12 cellular contexts compared by ENCODE assay signal in genomic region chr20:45826381-45827019, GRCh38. TPM values are rescaled to one million over a fixed set of nuclear protein-coding genes. Genes with fewer than 3 reads are reported as not detected.
DNase-seq lines count a peak whose midpoint lies in the region; ATAC-seq and TF ChIP-seq lines count a peak whose summit lies in the region.
"Had no signal": no experiment of that assay in that cellular context is flagged by ENCODE, and none has a peak within 500 bp of the region (broad histone marks: within the 10 kb centered on the region; RNA-seq: fewer than 3 reads in every experiment).

No MANE protein-coding gene starts in this region.

- no peak for TF ChIP-seq EP300 in transverse colon (IDR thresholded peaks at IDR 0.05; ENCODE audit: low read depth)

- no peak overlapping the region for H3K4ac ChIP-seq in mesenchymal stem cell (ENCODE audit: low read depth in 1 of 2, low read length in 2 of 2)

- H4K8ac ChIP-seq in mesenchymal stem cell (ENCODE audit: low read length): no peak overlapping the region

- in situ Hi-C loops in transverse colon (cut with MboI; ENCODE audit: low pct_ligation_motif_present in 1 of 4, low pct_unique_long_range_greater_than_20kb in 1 of 4, low sequenced_read_pairs in 3 of 4): loop anchor here in 1 of 4 donors (10.0 kb wide), 1 partner anchor 118 kb away; no protein-coding TSS in a partner anchor

- H3K4me2 ChIP-seq in mesenchymal stem cell (ENCODE audit: low read length, poor library complexity, severe bottlenecking): no peak overlapping the region

- H3K27me3 ChIP-seq in mesenchymal stem cell (ENCODE audit: control insufficient read depth in 1 of 2, insufficient read depth in 1 of 2, low read length in 2 of 2) (peaks cover 15 to 16% of the 10 kb centered on the region in 2 experiments), transverse colon (peaks cover 13% of the 10 kb centered on the region)

- H3K36me3 ChIP-seq in mesenchymal stem cell (ENCODE audit: control insufficient read depth in 1 of 2, insufficient read depth in 2 of 2, low read depth in 1 of 2, low read length in 2 of 2): no peaks in the 10 kb centered on the region
- H3K36me3 ChIP-seq in transverse colon: no peaks in the 10 kb centered on the region

- intact Hi-C loops in transverse colon (cut with DNase I; ENCODE audit: low total_unique reads): no loop called here

- H2BK120ac ChIP-seq in mesenchymal stem cell (ENCODE audit: low read depth, low read length): no peak overlapping the region

- H3K4me1 ChIP-seq in mesenchymal stem cell (ENCODE audit: control insufficient read depth, insufficient read depth, low read depth, low read length): peaks cover 25% of the 10 kb centered on the region
- H3K4me1 ChIP-seq in transverse colon: peaks cover 4 to 37% (median 27%) of the 10 kb centered on the region in 4 donors

- no peak overlapping the region for H4K91ac ChIP-seq in mesenchymal stem cell (ENCODE audit: low read length)

- WGBS in mesenchymal stem cell: 62% methylated on average over 6 of the region's 6 CpGs
- WGBS in transverse colon (ENCODE audit: low coverage in 1 of 2), 2 donors: 67% methylated on average over 6 of the region's 6 CpGs; no CpG with 5 or more reads in 1 of the 2 donors

- no peaks in the 10 kb centered on the region for H3K79me1 ChIP-seq in mesenchymal stem cell (replicated peaks; ENCODE audit: low read length, poor library complexity, severe bottlenecking)

- no peak for TF ChIP-seq POLR2A in transverse colon (IDR thresholded peaks at IDR 0.05)

- DNase-seq in NCI-H1417 (lab: John Stamatoyannopoulos, UW): peak in 2 of 3 experiments; percentile 25 to 49
- no peak for DNase-seq in NCI-H1417 treated with DMSO at 0.1 percent for 48 hours (lab: John Stamatoyannopoulos, UW)
- DNase-seq in cerebellum (ENCODE audit: low spot score): peak; percentile 36
- peak; percentile 64 for DNase-seq in mesenchymal stem cell
- no peak for DNase-seq in transverse colon
- DNase-seq in HuH-7 (ENCODE audit: low spot score): no peak
- DNase-seq in NCI-H128 (lab: John Stamatoyannopoulos, UW; ENCODE audit: unreplicated experiment): no peak
- DNase-seq: 8988T; activated CD4-positive, CD25-positive, alpha-beta regulatory T cell treated with anti-CD3 and anti-CD28 coated beads, Interleukin-2, amount 50 U/mL, for 72 hours; activated naive CD8-positive, alpha-beta T cell treated with anti-CD3 and anti-CD28 coated beads for 36 hours; foreskin melanocyte had no signal

- H3K9ac ChIP-seq in mesenchymal stem cell (ENCODE audit: low read length): peak overlapping the region; percentile 64

- no peak for ATAC-seq in GM18867 (IDR thresholded peaks at IDR 0.05; ENCODE audit: unreplicated experiment)

- H3K27ac ChIP-seq in mesenchymal stem cell (ENCODE audit: low read length, poor library complexity, severe bottlenecking) (no peak overlapping the region), transverse colon (peak overlapping the region; percentile 20 to 49 (median 28))

- peak overlapping the region in 1 of 2 experiments; percentile 26 for H3K18ac ChIP-seq in mesenchymal stem cell (ENCODE audit: low read depth in 1 of 2, low read length in 2 of 2)

- H2BK5ac ChIP-seq in mesenchymal stem cell (ENCODE audit: low read depth, low read length, poor library complexity, severe bottlenecking): no peak overlapping the region

- H3K23ac ChIP-seq in mesenchymal stem cell (ENCODE audit: low read length in 2 of 2): no peak overlapping the region

- no peak for TF ChIP-seq CTCF in transverse colon (IDR thresholded peaks at IDR 0.05)

- no peak overlapping the region for H2BK15ac ChIP-seq in mesenchymal stem cell (ENCODE audit: low read depth, poor library complexity, severe bottlenecking)

- H3K14ac ChIP-seq in mesenchymal stem cell (ENCODE audit: low read length in 2 of 2): no peak overlapping the region

- H3K9me3 ChIP-seq in mesenchymal stem cell (ENCODE audit: control insufficient read depth, low read length) (no peaks in the 10 kb centered on the region), transverse colon (no peaks in the 10 kb centered on the region)

- H3K4me3 ChIP-seq in mesenchymal stem cell (ENCODE audit: insufficient read depth in 1 of 2, low read depth in 1 of 2, low read length in 2 of 2): no peak overlapping the region
- H3K4me3 ChIP-seq in transverse colon: no peak overlapping the region

- no peak overlapping the region for H2AFZ ChIP-seq in mesenchymal stem cell (ENCODE audit: low read depth, low read length)

- H2BK12ac ChIP-seq in mesenchymal stem cell (ENCODE audit: low read length in 2 of 2): peak overlapping the region in 1 of 2 experiments; percentile 60

- H2AK5ac ChIP-seq in mesenchymal stem cell (ENCODE audit: low read length, severe bottlenecking): no peak overlapping the region

RNA-seq across cellular contexts. Expression of gene TNNC2, which starts 0.6 kb away (rescaled TPM):
- 0.45 TPM for total RNA-seq in cerebellum
- polyA plus RNA-seq in mesenchymal stem cell (2013, experiment 1 of 2): 0.19 TPM
- polyA plus RNA-seq in mesenchymal stem cell (2013, experiment 2 of 2): 0.21 TPM
- total RNA-seq in transverse colon: 10 to 100 TPM in 1 of 4 donors, 1 to 10 TPM in 2, not detected in 1; 3.5 to 36.3 (median 4.6) TPM
- total RNA-seq: activated naive CD8-positive, alpha-beta T cell treated with anti-CD3 and anti-CD28 coated beads for 36 hours had no signal

RNA-seq across cellular contexts. Expression of gene SNX21, which starts 7.1 kb away (rescaled TPM):
- total RNA-seq in cerebellum (24.4 TPM), transverse colon (100 to 1,000 TPM in 1 of 4 donors, 10 to 100 TPM in 3; 36.7 to 222 (median 63.0) TPM)
- polyA plus RNA-seq in mesenchymal stem cell (2013, experiment 1 of 2): 18.0 TPM
- polyA plus RNA-seq in mesenchymal stem cell (2013, experiment 2 of 2): 16.8 TPM

RNA-seq across cellular contexts. Expression of gene UBE2C, which starts 14.1 kb away (rescaled TPM):
- total RNA-seq in cerebellum (14.1 TPM), transverse colon (10 to 100 TPM in 1 of 4 donors, 1 to 10 TPM in 3; 2.7 to 27.1 (median 6.9) TPM)
- polyA plus RNA-seq in mesenchymal stem cell (2013, experiment 1 of 2): 20.5 TPM
- polyA plus RNA-seq in mesenchymal stem cell (2013, experiment 2 of 2): 21.3 TPM

RNA-seq across cellular contexts. Expression of gene ACOT8, which starts 30.7 kb away (rescaled TPM):
- 26.6 TPM for total RNA-seq in cerebellum
- 16.3 TPM for polyA plus RNA-seq in mesenchymal stem cell (2013, experiment 1 of 2)
- 16.8 TPM for polyA plus RNA-seq in mesenchymal stem cell (2013, experiment 2 of 2)
- 100 to 1,000 TPM in 1 of 4 donors, 10 to 100 TPM in 3; 84.6 to 108 (median 99.7) TPM for total RNA-seq in transverse colon

RNA-seq across cellular contexts. Expression of gene ZSWIM3, which starts 30.9 kb away (rescaled TPM):
- total RNA-seq in cerebellum: 10.4 TPM
- polyA plus RNA-seq in mesenchymal stem cell (2013, experiment 1 of 2): 1.5 TPM
- polyA plus RNA-seq in mesenchymal stem cell (2013, experiment 2 of 2): 1.6 TPM
- total RNA-seq in transverse colon: 1 to 10 TPM; 2.2 to 8.3 (median 5.7) TPM

Comparison
In these comparisons a context has a peak if more than half of its experiments do, and no peak if none do; other contexts are left out.
1. DNase-seq: peak in NCI-H1417 (2 of 3), cerebellum (single experiment) and mesenchymal stem cell (single experiment); none in NCI-H1417 treated with DMSO at 0.1 percent for 48 hours (single experiment), transverse colon (single experiment), HuH-7 (single experiment) and NCI-H128 (single experiment).